Comparison of ENCODE assay signal across 25 cellular contexts in the genomic region with DNA sequence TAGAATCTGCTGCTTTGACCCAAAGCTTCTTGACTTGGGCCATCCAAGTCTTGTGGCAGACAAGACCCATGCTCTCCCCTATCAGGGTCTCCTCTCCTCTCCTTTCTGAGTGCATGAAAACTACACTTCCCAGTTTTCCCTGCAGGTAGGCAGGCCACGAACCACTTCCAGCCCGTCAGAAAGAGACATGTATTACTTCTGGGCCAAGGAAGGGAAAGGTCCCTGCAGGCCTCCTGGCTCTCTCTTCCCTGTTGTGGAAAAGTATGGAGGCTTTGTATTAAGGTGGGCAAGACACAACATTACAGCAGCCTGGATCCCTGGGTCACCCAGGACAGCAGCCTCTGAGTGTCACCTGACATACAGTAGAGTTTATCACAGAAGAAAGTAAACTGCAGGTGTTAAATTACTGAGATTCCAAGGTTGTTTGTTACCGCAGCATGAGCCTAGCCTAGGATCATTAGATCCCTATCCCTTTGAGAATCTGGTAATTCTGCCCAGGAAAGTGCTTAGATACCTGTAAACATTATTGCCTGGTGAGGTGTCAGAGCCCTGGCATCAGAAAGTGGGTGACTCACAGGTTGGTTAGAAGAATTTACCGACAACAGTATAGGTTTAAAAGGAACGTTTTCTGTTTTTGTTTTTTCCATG.
A peak's percentile ranks its signal among the peaks of the same experiment; 100 is the strongest.
DNase-seq lines count a peak whose midpoint lies in the region; ATAC-seq and TF ChIP-seq lines count a peak whose summit lies in the region.
"Had no signal": no experiment of that assay in that cellular context is flagged by ENCODE, and none has a peak within 500 bp of the region (broad histone marks: within the 10 kb centered on the region; RNA-seq: fewer than 3 reads in every experiment).

No MANE protein-coding gene starts in this region.

- no peaks in the 10 kb centered on the region for H3K36me3 ChIP-seq in psoas muscle (ENCODE audit: insufficient read depth in 1 of 2, low read depth in 1 of 2)
- H3K36me3 ChIP-seq: ovary, Peyer's patch, tibial artery had no signal

- H3K4me1 ChIP-seq in psoas muscle, result no peaks in the 10 kb centered on the region
- H3K4me1 ChIP-seq: Peyer's patch, tibial artery had no signal

- no peak overlapping the region for H3K4me3 ChIP-seq in psoas muscle
- H3K4me3 ChIP-seq: lung, ovary, Peyer's patch, tibial artery had no signal

- DNase-seq in A172 (ENCODE audit: low spot score) (peak; percentile 14), HPDE6-E6E7 (ENCODE audit: extremely low spot score) (peak; percentile 49), astrocyte of the hippocampus (ENCODE audit: low read depth, low spot score) (peak; percentile 49), iPS-NIHi7 (ENCODE audit: extremely low spot score) (peak; percentile 41), cerebellar nuclear complex (lab: John Stamatoyannopoulos, UW) (no peak), psoas muscle (no peak), GM20000 (ENCODE audit: low spot score) (no peak)
- DNase-seq: 8988T; activated CD4-positive, alpha-beta T cell treated with anti-CD3 and anti-CD28 coated beads for 4 hours; activated effector memory CD4-positive, alpha-beta T cell treated with anti-CD3 and anti-CD28 coated beads, Interleukin-2, amount 50 U/mL, for 16 hours; activated naive CD8-positive, alpha-beta T cell treated with anti-CD3 and anti-CD28 coated beads for 36 hours; activated T-cell treated with anti-CD3 and anti-CD28 coated beads, Interleukin-2, amount 50 U/mL, for 1 hour; CD4-positive, CD25-positive, alpha-beta regulatory T cell; dermis blood vessel endothelial cell; kidney; NCI-H1694; NCI-H2171 treated with DMSO at 0.1 percent for 48 hours; NCI-H510A treated with DMSO at 0.1 percent for 48 hours; nephron progenitor cell; NK-92 treated with Interleukin-12 subunit alpha and Interleukin-12 subunit beta, amount 100 ng/mL, for 24 hours; ovary; Peyer's patch; tibial artery had no signal

- H3K27ac ChIP-seq in psoas muscle, result no peak overlapping the region
- H3K27ac ChIP-seq: ovary, Peyer's patch, tibial artery had no signal

- 36 to 49% (median 39%) methylated on average over 5 of the region's 5 CpGs for WGBS in psoas muscle, 3 donors

- TF ChIP-seq CTCF in psoas muscle (IDR thresholded peaks at IDR 0.05), result no peak
- TF ChIP-seq CTCF in GM20000 (IDR thresholded peaks at IDR 0.05; ENCODE audit: extremely low read depth, missing control alignments), result no peak

- intact Hi-C loops in psoas muscle (cut with DNase I), result no loop called here

- H3K9me3 ChIP-seq in psoas muscle, result no peaks in the 10 kb centered on the region
- H3K9me3 ChIP-seq: ovary, Peyer's patch, tibial artery had no signal

- ATAC-seq in psoas muscle (no peak), GM21367 (IDR thresholded peaks at IDR 0.05; ENCODE audit: unreplicated experiment) (no peak)

- peaks cover 0 to 3% (median 0%) of the 10 kb centered on the region in 3 donors for H3K27me3 ChIP-seq in psoas muscle (ENCODE audit: insufficient read depth in 3 of 3, low read length in 2 of 3)
- H3K27me3 ChIP-seq: ovary, Peyer's patch had no signal

Comparison
In these comparisons a context has a peak if more than half of its experiments do, and no peak if none do; other contexts are left out.
1. DNase-seq: peak in A172 (single experiment), HPDE6-E6E7 (single experiment), astrocyte of the hippocampus (single experiment) and iPS-NIHi7 (single experiment); none in cerebellar nuclear complex (0 of 2), psoas muscle (0 of 2) and GM20000 (single experiment).